In the genomic region with DNA sequence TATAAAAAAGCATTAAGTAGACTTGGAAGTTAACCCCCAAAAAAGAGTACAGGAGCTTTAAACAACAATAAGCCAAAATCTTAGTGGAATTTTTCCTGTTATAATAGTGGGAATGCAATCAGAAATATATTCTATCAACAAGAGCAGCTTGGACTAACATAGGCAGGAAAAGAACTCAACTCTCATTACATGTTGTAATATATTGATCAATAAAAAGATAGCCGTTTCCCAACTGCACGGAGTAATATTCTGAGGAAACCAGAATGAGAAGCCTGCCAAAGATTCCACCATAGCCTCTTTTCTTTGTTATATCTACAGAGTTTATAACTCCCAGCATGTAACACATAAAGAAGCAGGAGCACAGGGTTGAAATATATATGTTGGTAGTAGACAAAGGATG, we compare ENCODE assay signal across 11 cellular contexts.
"Had no signal": no experiment of that assay in that cellular context is flagged by ENCODE, and none has a peak within 500 bp of the region (broad histone marks: within the 10 kb centered on the region; RNA-seq: fewer than 3 reads in every experiment).

No MANE protein-coding gene starts in this region.

- H3K4me3 ChIP-seq: GM23248, GM23338, HAP-1 had no signal

- H3K4me2 ChIP-seq: GM23338 had no signal

- H3K9me3 ChIP-seq: HAP-1 had no signal

- H3K27ac ChIP-seq: GM23248 had no signal

- H2AFZ ChIP-seq: GM23248, GM23338 had no signal

- ATAC-seq: GM23338, HCT116 had no signal

- FAIRE-seq: H1, H54 had no signal

- DNase-seq: GM23248, GOT3, H7, H9, HCEC 1CT, HFFc6 had no signal

- H3K9ac ChIP-seq: GM23248 had no signal

- H3K36me3 ChIP-seq: HAP-1 had no signal
